Comparison of ENCODE assay signal across 15 cellular contexts in the genomic region with DNA sequence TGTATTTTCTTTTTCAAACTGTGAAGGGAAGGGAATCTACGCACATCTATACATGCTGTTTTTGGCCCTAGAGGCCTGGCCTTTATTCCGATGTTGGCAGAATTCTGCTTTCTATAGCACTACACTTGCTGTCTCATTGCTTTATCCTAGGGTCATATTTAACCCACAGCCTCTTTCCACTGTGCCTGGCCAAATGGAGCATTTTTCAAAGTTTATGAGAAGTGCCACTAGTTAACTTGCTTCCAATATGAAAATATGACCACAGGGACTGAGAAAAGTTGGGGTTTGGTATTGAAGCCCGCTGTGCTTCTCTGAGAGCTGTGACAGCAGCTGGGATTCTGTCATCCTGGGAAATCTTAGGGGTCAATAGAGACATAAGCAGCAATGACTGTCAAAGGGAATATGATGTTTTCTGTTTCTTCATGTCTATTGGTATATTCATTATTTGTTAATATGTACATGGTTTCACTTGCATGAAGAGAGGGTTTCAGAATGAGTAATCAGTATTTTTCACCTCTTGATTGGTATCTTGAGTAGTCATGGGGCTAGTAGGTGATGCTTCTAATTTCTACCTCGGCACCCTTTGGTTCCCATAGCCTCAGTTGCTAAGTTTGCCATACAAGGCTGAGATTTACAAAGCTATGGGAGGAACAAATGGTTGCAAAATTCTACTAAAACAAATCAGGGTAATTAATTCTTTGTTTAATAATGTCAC.
DNase-seq lines count a peak whose midpoint lies in the region; ATAC-seq, FAIRE-seq and TF ChIP-seq lines count a peak whose summit lies in the region.
"Had no signal": no experiment of that assay in that cellular context is flagged by ENCODE, and none has a peak within 500 bp of the region (broad histone marks: within the 10 kb centered on the region; RNA-seq: fewer than 3 reads in every experiment).

No MANE protein-coding gene starts in this region.

- ATAC-seq in GM19328 (IDR thresholded peaks at IDR 0.05; ENCODE audit: unreplicated experiment) (peak; percentile 99), HG02610 (IDR thresholded peaks at IDR 0.05; ENCODE audit: unreplicated experiment) (peak; percentile 97), HG03196 (IDR thresholded peaks at IDR 0.05; ENCODE audit: unreplicated experiment) (peak; percentile 99)
- ATAC-seq: pancreas had no signal

- no peak overlapping the region for H3K27ac ChIP-seq in RWPE1
- H3K27ac ChIP-seq: pancreas, SJSA1, WERI-Rb-1 had no signal

- TF ChIP-seq POLR2A in GM12892 (IDR thresholded peaks at IDR 0.05; ENCODE audit: low read depth, low read length), result no peak

- DNase-seq in GM12892 (ENCODE audit: insufficient read length) (no peak), RWPE1 (ENCODE audit: low spot score) (no peak), cerebellar nuclear complex (lab: John Stamatoyannopoulos, UW) (no peak), NCI-H345 treated with DMSO at 0.1 percent for 48 hours (lab: John Stamatoyannopoulos, UW; ENCODE audit: unreplicated experiment) (no peak), epidermal melanocyte (ENCODE audit: insufficient read length, low spot score) (no peak)
- DNase-seq: EL, H7, hippocampal formation, NCI-H524, pancreas, WERI-Rb-1 had no signal

- POLR2A ChIA-PET in RWPE1 (lab: Yijun Ruan, JAX; ENCODE audit: low non-redundant PET), result no interaction called here

- TF ChIP-seq CTCF in RWPE1 (conservative IDR thresholded peaks at IDR 0.05; ENCODE audit: low read depth), result no peak

- peak; percentile 33 for FAIRE-seq in GM12892 (lab: Jason Lieb, UNC)
- FAIRE-seq: pancreas had no signal

- CTCF ChIA-PET in RWPE1 (lab: Yijun Ruan, JAX), result no interaction called here
